20 cellular contexts compared by ENCODE assay signal in the genomic region with DNA sequence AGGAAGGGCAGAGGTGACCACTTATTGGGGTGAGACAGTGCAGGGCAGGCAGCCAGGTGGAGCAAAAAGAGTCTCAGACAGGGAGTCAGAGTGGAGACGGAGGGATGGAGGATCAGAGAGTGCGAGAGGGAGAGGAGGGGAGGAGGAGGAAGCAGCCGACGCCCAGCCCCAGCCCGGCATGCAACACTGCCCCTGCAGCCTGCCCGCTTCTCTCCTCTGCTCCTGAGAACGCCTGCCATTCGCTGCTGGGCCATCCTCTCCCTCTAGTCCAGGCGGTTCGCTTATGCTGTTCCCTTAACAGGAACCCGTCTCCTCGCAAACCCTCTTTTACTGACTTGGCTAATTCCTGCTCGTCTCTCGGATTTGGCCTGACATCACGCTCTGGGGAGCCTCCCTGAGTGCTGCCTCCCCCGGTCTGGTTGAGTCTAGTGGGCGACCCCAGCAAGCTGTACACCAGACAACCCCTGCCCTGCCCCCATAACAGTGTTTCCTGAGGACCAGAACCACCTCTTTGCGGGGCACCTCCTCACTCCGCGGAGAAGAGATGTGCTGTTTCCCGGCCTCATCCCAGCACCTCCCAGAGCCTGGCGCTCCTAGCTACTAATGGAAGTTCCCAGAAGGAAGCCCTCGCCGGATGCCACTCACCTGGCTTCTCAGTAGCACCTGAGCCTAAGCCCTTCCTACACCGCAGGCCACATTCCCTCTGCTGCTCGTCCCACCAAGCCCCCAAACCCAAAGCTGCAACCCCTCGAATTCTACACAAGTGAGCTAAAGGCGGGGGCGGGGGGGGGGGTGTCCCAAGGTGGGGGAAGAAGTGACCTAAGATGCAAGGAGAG.
A peak's percentile ranks its signal among the peaks of the same experiment; 100 is the strongest.
DNase-seq lines count a peak whose midpoint lies in the region; ATAC-seq, FAIRE-seq and TF ChIP-seq lines count a peak whose summit lies in the region.
"Had no signal": no experiment of that assay in that cellular context is flagged by ENCODE, and none has a peak within 500 bp of the region (broad histone marks: within the 10 kb centered on the region; RNA-seq: fewer than 3 reads in every experiment).

No MANE protein-coding gene starts in this region.

- TF ChIP-seq CTCF in right lobe of liver (IDR thresholded peaks at IDR 0.05) (no peak), HepG2 (CRISPR knock-in tag; IDR thresholded peaks at IDR 0.05) (no peak), WTC11 (IDR thresholded peaks at IDR 0.05) (no peak)

- no peaks in the 10 kb centered on the region for H4K20me1 ChIP-seq in HepG2 (ENCODE audit: insufficient read depth, low read length)

- no peaks in the 10 kb centered on the region for H3K9me3 ChIP-seq in right lobe of liver
- H3K9me3 ChIP-seq in HepG2 (ENCODE audit: low read length) = no peaks in the 10 kb centered on the region
- no peaks in the 10 kb centered on the region for H3K9me3 ChIP-seq in iPS-18c (ENCODE audit: control insufficient read depth, insufficient read depth, low read length)
- H3K9me3 ChIP-seq: esophagus squamous epithelium, heart left ventricle had no signal

- in situ Hi-C loops in HepG2 (cut with HindIII; ENCODE audit: extremely low pct_ligation_motif_present, low pct_unique_long_range_greater_than_20kb) = loop anchor here (5.0 to 25.0 kb wide), 4 partner anchors 61 to 1113 kb away; a partner anchor contains a TSS

- no peak overlapping the region for H3K4me3 ChIP-seq in right lobe of liver
- H3K4me3 ChIP-seq in HepG2 (replicated peaks in 1 of 3; ENCODE audit: insufficient read depth in 1 of 3, low read depth in 2 of 3, low read length in 3 of 3) = no peak overlapping the region
- peak overlapping the region; percentile 42 for H3K4me3 ChIP-seq in iPS-18c (ENCODE audit: insufficient read depth, low read depth, low read length)
- H3K4me3 ChIP-seq: heart left ventricle had no signal

- TF ChIP-seq RAD21 in HepG2 (CRISPR knock-in tag; IDR thresholded peaks at IDR 0.05) = no peak

- TF ChIP-seq EP300 in HepG2 (IDR thresholded peaks at IDR 0.05; ENCODE audit: low read depth in 2 of 2, low read length in 2 of 2) (no peak), HepG2 (CRISPR knock-in tag; IDR thresholded peaks at IDR 0.05; ENCODE audit: borderline replicate concordance) (no peak)

- no peak overlapping the region for H3K4me2 ChIP-seq in HepG2 (ENCODE audit: low read depth, low read length)

- H3K27me3 ChIP-seq in right lobe of liver (no peaks in the 10 kb centered on the region), HepG2 (ENCODE audit: control insufficient read depth in 1 of 2, insufficient read depth in 2 of 2, low read length in 2 of 2) (peaks cover 0 to 3% of the 10 kb centered on the region in 2 experiments; a peak in 2 of 5 replicates)

- CTCF ChIA-PET in HepG2 (lab: Yijun Ruan, JAX; ENCODE audit: low intra/inter-chr PET ratio, low total read pairs) (no interaction called here), WTC11 (lab: Charles Lee) (interaction anchor here (0.7 to 1.9 kb wide), 19 partner anchors 9 to 447 kb away, joined by 3 to 11 read pairs (median 4); a partner anchor contains a TSS)

- H3K9ac ChIP-seq in HepG2 (ENCODE audit: insufficient read depth, low read depth, low read length) = no peak overlapping the region

- H3K4me1 Mint-ChIP-seq in WTC11 = peaks cover 10% of the 10 kb centered on the region
- peaks cover 4% of the 10 kb centered on the region for H3K4me1 Mint-ChIP-seq in activated T-helper 2 cell treated with anti-CD3 and anti-CD28 coated beads, Interferon-gamma antibody, Interleukin-2, Interleukin-4, amounts not matched to agents 10 μg/mL and 5 μg/mL and 100 μg/mL, durations not matched to agents 14 hours and 24 hours and 36 hours (ENCODE audit: low read depth)
- H3K4me1 Mint-ChIP-seq: CD8-positive, alpha-beta memory T cell had no signal

- H3K27me3 Mint-ChIP-seq in WTC11 (ENCODE audit: low read depth) = peaks cover 7% of the 10 kb centered on the region
- peaks cover 40% of the 10 kb centered on the region for H3K27me3 Mint-ChIP-seq in activated T-helper 2 cell treated with anti-CD3 and anti-CD28 coated beads, Interferon-gamma antibody, Interleukin-2, Interleukin-4, amounts not matched to agents 10 μg/mL and 5 μg/mL and 100 μg/mL, durations not matched to agents 14 hours and 24 hours and 36 hours (ENCODE audit: low read depth)

- POLR2A ChIA-PET in HepG2 (lab: Yijun Ruan, JAX) (no interaction called here), WTC11 (lab: Charles Lee) (interaction anchor here (0.7 kb wide), 1 partner anchor 10 kb away, joined by 4 read pairs; no protein-coding TSS in a partner anchor)

- FAIRE-seq in HepG2 (lab: Jason Lieb, UNC) (no peak), urothelium cell line (lab: Jason Lieb, UNC) (no peak)
- FAIRE-seq: RCC 7860 had no signal

- H3K27ac Mint-ChIP-seq in WTC11 = no peak overlapping the region
- no peak overlapping the region for H3K27ac Mint-ChIP-seq in activated T-helper 2 cell treated with anti-CD3 and anti-CD28 coated beads, Interferon-gamma antibody, Interleukin-2, Interleukin-4, amounts not matched to agents 10 μg/mL and 5 μg/mL and 100 μg/mL, durations not matched to agents 14 hours and 24 hours and 36 hours
- H3K27ac Mint-ChIP-seq: CD8-positive, alpha-beta memory T cell had no signal

- H3K4me3 Mint-ChIP-seq in WTC11 = peak overlapping the region; percentile 71
- H3K4me3 Mint-ChIP-seq in activated T-helper 2 cell treated with anti-CD3 and anti-CD28 coated beads, Interferon-gamma antibody, Interleukin-2, Interleukin-4, amounts not matched to agents 10 μg/mL and 5 μg/mL and 100 μg/mL, durations not matched to agents 14 hours and 24 hours and 36 hours (ENCODE audit: low read depth) = no peak overlapping the region

- DNase-seq in right lobe of liver (no peak), HepG2 (ENCODE audit: low spot score) (no peak), WTC11 (ENCODE audit: low spot score) (peak; percentile 61), urothelium cell line (ENCODE audit: low spot score) (peak; percentile 25), activated gamma-delta T cell treated with Interleukin-2 at 50 U/mL for 16 hours (no peak)
- DNase-seq in activated T-helper 2 cell treated with anti-CD3 and anti-CD28 coated beads, Interferon-gamma antibody, Interleukin-2, Interleukin-4, amounts not matched to agents 10 μg/mL and 5 μg/mL and 100 μg/mL, durations not matched to agents 14 hours and 24 hours and 36 hours (ENCODE audit: low spot score) = no peak
- DNase-seq: activated CD4-positive, alpha-beta T cell treated with anti-CD3 and anti-CD28 coated beads, Interleukin-2, amount 50 U/mL, for 4 hours; activated T-cell treated with anti-CD3 and anti-CD28 coated beads, Interleukin-2, amount 50 U/mL, for 48 hours; CD8-positive, alpha-beta memory T cell; esophagus squamous epithelium; heart left ventricle; KG1; left cardiac atrium; NCI-H1048; NCI-H2081 treated with DMSO at 0.1 percent for 48 hours had no signal

- H3K4me1 ChIP-seq in right lobe of liver = no peaks in the 10 kb centered on the region
- no peaks in the 10 kb centered on the region for H3K4me1 ChIP-seq in HepG2 (ENCODE audit: insufficient read depth, low read length)

- intact Hi-C loops in right lobe of liver (cut with DNase I) (loop anchor here (10.0 kb wide), 2 partner anchors 211 to 701 kb away; a partner anchor contains a TSS), HepG2 (cut with micrococcal nuclease; ENCODE audit: unreplicated experiment) (loop anchor here (5.0 to 10.0 kb wide), 2 partner anchors 553 to 1111 kb away; a partner anchor contains a TSS)
- intact Hi-C loops in activated T-helper 2 cell treated with anti-CD3 and anti-CD28 coated beads, Interferon-gamma antibody, Interleukin-2, Interleukin-4, amounts not matched to agents 10 μg/mL and 5 μg/mL and 100 μg/mL, durations not matched to agents 14 hours and 24 hours and 36 hours (cut with micrococcal nuclease) = loop anchor here (5.0 to 10.0 kb wide), 2 partner anchors 93 to 701 kb away; a partner anchor contains a TSS

- TF ChIP-seq POLR2A in right lobe of liver (IDR thresholded peaks at IDR 0.05) (no peak), HepG2 (IDR thresholded peaks at IDR 0.05; ENCODE audit: insufficient read depth in 1 of 2, low read depth in 2 of 2, low read length in 2 of 2) (no peak)

- H3K79me2 ChIP-seq in HepG2 (ENCODE audit: insufficient read depth, low read length) = no peaks in the 10 kb centered on the region

- ATAC-seq in right lobe of liver (peak in 3 of 4 donors; percentile 23 to 28 (median 25)), HepG2 (no peak), WTC11 (peak; percentile 60), GM18868 (IDR thresholded peaks at IDR 0.05; ENCODE audit: unreplicated experiment) (no peak)
- ATAC-seq: heart left ventricle, sciatic nerve, SK-N-SH treated with all-trans-retinoic acid at 6 μM for 48 hours had no signal

- BruUV-seq in HepG2 (replicated peaks; lab: Mats Ljungman, UMichigan) = no TSS peak

- no peaks in the 10 kb centered on the region for H3K9me3 Mint-ChIP-seq in WTC11
- no peaks in the 10 kb centered on the region for H3K9me3 Mint-ChIP-seq in activated T-helper 2 cell treated with anti-CD3 and anti-CD28 coated beads, Interferon-gamma antibody, Interleukin-2, Interleukin-4, amounts not matched to agents 10 μg/mL and 5 μg/mL and 100 μg/mL, durations not matched to agents 14 hours and 24 hours and 36 hours
- H3K9me3 Mint-ChIP-seq: CD8-positive, alpha-beta memory T cell had no signal

- no peak overlapping the region for H3K27ac ChIP-seq in right lobe of liver
- no peak overlapping the region for H3K27ac ChIP-seq in HepG2 (ENCODE audit: extremely low read length, insufficient read depth, low read length)
- H3K27ac ChIP-seq: esophagus squamous epithelium, heart left ventricle had no signal

- H2AFZ ChIP-seq in HepG2 (ENCODE audit: low read length) = no peak overlapping the region

- WGBS in right lobe of liver (ENCODE audit: insufficient coverage, low coverage, low lambda C conversion rate, missing lambda C conversion rate) = 13% methylated on average over 17 of the region's 29 CpGs
- 26% methylated on average over 25 of the region's 29 CpGs for WGBS in HepG2 (ENCODE audit: low lambda C conversion rate)

- no peaks in the 10 kb centered on the region for H3K36me3 Mint-ChIP-seq in WTC11
- no peaks in the 10 kb centered on the region for H3K36me3 Mint-ChIP-seq in activated T-helper 2 cell treated with anti-CD3 and anti-CD28 coated beads, Interferon-gamma antibody, Interleukin-2, Interleukin-4, amounts not matched to agents 10 μg/mL and 5 μg/mL and 100 μg/mL, durations not matched to agents 14 hours and 24 hours and 36 hours (ENCODE audit: low read depth)
- H3K36me3 Mint-ChIP-seq: CD8-positive, alpha-beta memory T cell had no signal

- H3K36me3 ChIP-seq in right lobe of liver (no peaks in the 10 kb centered on the region), HepG2 (replicated peaks in 1 of 2; ENCODE audit: control insufficient read depth in 1 of 2, insufficient read depth in 2 of 2, low read length in 2 of 2) (no peaks in the 10 kb centered on the region)
- H3K36me3 ChIP-seq: esophagus squamous epithelium, heart left ventricle had no signal

TF ChIP-seq in WTC11, 78 proteins besides CTCF, POLR2A, EP300 and RAD21 (continues in another document):
- TF ChIP-seq GTF2I (CRISPR knock-in tag; conservative IDR thresholded peaks at IDR 0.05) = peak; percentile 46; the same call in 1 of the 2 replicates

Comparison
In these comparisons a context has a peak if more than half of its experiments do, and no peak if none do; other contexts are left out.
1. ATAC-seq: peak in right lobe of liver (3 of 4) and WTC11 (single experiment); none in HepG2 (single experiment) and GM18868 (single experiment).
2. DNase-seq: peak in WTC11 (single experiment) and urothelium cell line (single experiment); none in right lobe of liver (0 of 3), HepG2 (single experiment), activated gamma-delta T cell treated with Interleukin-2 at 50 U/mL for 16 hours (single experiment) and activated T-helper 2 cell treated with anti-CD3 and anti-CD28 coated beads, Interferon-gamma antibody, Interleukin-2, Interleukin-4, amounts not matched to agents 10 μg/mL and 5 μg/mL and 100 μg/mL, durations not matched to agents 14 hours and 24 hours and 36 hours (single experiment).